Comparison of ENCODE assay signal across 19 cellular contexts in the genomic region with DNA sequence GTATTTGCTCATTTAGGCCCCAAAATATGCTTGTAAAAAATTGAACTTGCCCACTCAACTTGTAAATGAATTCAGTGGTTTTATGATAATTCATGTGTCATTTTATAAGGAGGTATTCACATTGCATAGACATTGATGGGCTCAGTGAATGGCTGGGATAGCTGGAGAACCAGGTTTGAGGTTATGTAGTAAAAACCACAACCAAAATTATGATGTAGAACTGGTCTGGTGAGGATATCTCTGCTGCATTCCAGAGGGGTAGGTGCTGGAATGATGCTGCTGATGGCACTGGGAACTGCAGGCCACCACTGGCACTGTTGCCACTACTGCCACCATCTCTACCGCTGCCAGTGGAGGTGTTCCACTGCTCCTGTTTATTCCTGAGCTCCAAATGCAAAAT. TPM values are rescaled to one million over a fixed set of nuclear protein-coding genes. Genes with fewer than 3 reads are reported as not detected.
A peak's percentile ranks its signal among the peaks of the same experiment; 100 is the strongest.
DNase-seq lines count a peak whose midpoint lies in the region; ATAC-seq and TF ChIP-seq lines count a peak whose summit lies in the region.
"Had no signal": no experiment of that assay in that cellular context is flagged by ENCODE, and none has a peak within 500 bp of the region (broad histone marks: within the 10 kb centered on the region; RNA-seq: fewer than 3 reads in every experiment).

No MANE protein-coding gene starts in this region.

- H2AK5ac ChIP-seq in trophoblast cell (ENCODE audit: low read length), result no peak overlapping the region

- no peaks in the 10 kb centered on the region for H3K27me3 ChIP-seq in trophoblast cell (ENCODE audit: insufficient read depth, low read length)
- H3K27me3 ChIP-seq: MG63 had no signal

- no peak for ATAC-seq in GM19455 (IDR thresholded peaks at IDR 0.05; ENCODE audit: unreplicated experiment)
- ATAC-seq in GM19463 (IDR thresholded peaks at IDR 0.05; ENCODE audit: unreplicated experiment), result no peak
- ATAC-seq: GM12878 had no signal

- no peak overlapping the region for H2AFZ ChIP-seq in trophoblast cell (ENCODE audit: insufficient read depth, low read length, poor library complexity)
- H2AFZ ChIP-seq: GM23248 had no signal

- H3K4me3 ChIP-seq in epithelial cell of esophagus (ENCODE audit: low read length), result no peak overlapping the region
- H3K4me3 ChIP-seq in trophoblast cell (ENCODE audit: low read depth, low read length), result no peak overlapping the region
- H3K4me3 ChIP-seq: GM12878, GM23248, MG63, SK-N-MC had no signal

- H2BK5ac ChIP-seq in trophoblast cell (ENCODE audit: low read depth, low read length, poor library complexity), result no peak overlapping the region

- H3K27ac ChIP-seq in C4-2B, result peak overlapping the region; percentile 80
- no peak overlapping the region for H3K27ac ChIP-seq in trophoblast cell (ENCODE audit: low read depth, low read length)
- H3K27ac ChIP-seq: GM23248, SK-N-MC had no signal

- no peak overlapping the region for H3K23ac ChIP-seq in trophoblast cell (ENCODE audit: low read length)

- intact Hi-C loops in posterior vena cava (cut with DNase I), result no loop called here

- no peak overlapping the region for H3K18ac ChIP-seq in trophoblast cell (ENCODE audit: low read length)

- H4K91ac ChIP-seq in trophoblast cell (ENCODE audit: low read depth, low read length), result no peak overlapping the region

- DNase-seq in HT-29 (ENCODE audit: low spot score) (peak; percentile 29), epithelial cell of esophagus (ENCODE audit: low read depth) (peak; percentile 39), trophoblast cell (peak; percentile 75 to 93), posterior vena cava (ENCODE audit: low spot score) (no peak)
- DNase-seq: GM23248, Karpas-422, MG63, NCI-H1417, NCI-H187, NCI-H446, NCI-H526 treated with DMSO at 0.1 percent for 48 hours, OCI-M1, RPMI8226, SHP77 had no signal

- TF ChIP-seq CTCF in C4-2B (conservative IDR thresholded peaks at IDR 0.05), result no peak
- TF ChIP-seq CTCF in epithelial cell of esophagus (IDR thresholded peaks at IDR 0.05; ENCODE audit: insufficient read depth, low read depth, low read length, missing control alignments), result no peak

- H3K79me1 ChIP-seq in trophoblast cell (ENCODE audit: low read length), result no peaks in the 10 kb centered on the region

- H3K79me2 ChIP-seq in trophoblast cell (ENCODE audit: control insufficient read depth, insufficient read depth, low read length, poor library complexity), result no peaks in the 10 kb centered on the region

- WGBS in trophoblast cell (ENCODE audit: extremely low coverage, insufficient coverage, insufficient read length), result no CpG with 5 or more reads among the region's 1 CpG

- no peaks in the 10 kb centered on the region for H3K9me3 ChIP-seq in trophoblast cell (ENCODE audit: insufficient read depth, low read depth, low read length)
- H3K9me3 ChIP-seq: MG63 had no signal

- no peaks in the 10 kb centered on the region for H3K36me3 ChIP-seq in trophoblast cell (ENCODE audit: control insufficient read depth in 1 of 2, insufficient read depth in 2 of 2, low read length in 2 of 2)
- H3K36me3 ChIP-seq: MG63 had no signal

- H3K4ac ChIP-seq in trophoblast cell (ENCODE audit: low read depth, low read length), result no peak overlapping the region

- no peak overlapping the region for H3K9ac ChIP-seq in trophoblast cell (ENCODE audit: low read length)
- H3K9ac ChIP-seq: GM23248 had no signal

- no peak overlapping the region for H2BK12ac ChIP-seq in trophoblast cell (ENCODE audit: low read length)

- H4K12ac ChIP-seq in trophoblast cell (ENCODE audit: low read depth, low read length), result no peak overlapping the region

- no peak overlapping the region for H2BK120ac ChIP-seq in trophoblast cell (ENCODE audit: insufficient read depth, low read length, poor library complexity)

- H3K4me1 ChIP-seq in trophoblast cell (ENCODE audit: control insufficient read depth in 1 of 2, insufficient read depth in 2 of 2, low read length in 2 of 2), result peaks cover 3 to 4% of the 10 kb centered on the region in 2 experiments

- H3K14ac ChIP-seq in trophoblast cell (ENCODE audit: low read length), result no peak overlapping the region

- no peak overlapping the region for H3K4me2 ChIP-seq in trophoblast cell (ENCODE audit: low read length)

- no peak overlapping the region for H4K8ac ChIP-seq in trophoblast cell (ENCODE audit: low read depth, low read length)

RNA-seq across cellular contexts. Expression of a gene that starts 21.5 kb away (rescaled TPM):
- 10.8 and 16.1 TPM in 2 replicates for total RNA-seq in HT-29 (2014; rRNA removed; shearing (Covaris generic))
- polyA plus RNA-seq in trophoblast cell (2013), result 27.1 and 27.4 TPM in 2 replicates
- total RNA-seq in posterior vena cava, result 10 to 100 TPM; 41.5 to 47.3 TPM

RNA-seq across cellular contexts. Expression of a gene that starts 25.9 kb away (rescaled TPM):
- total RNA-seq in HT-29 (2014; rRNA removed; shearing (Covaris generic)), result not detected in 2 replicates
- not detected in 2 replicates for polyA plus RNA-seq in trophoblast cell (2013)
- total RNA-seq in posterior vena cava, result 1 to 10 TPM; 4.5 to 7.3 TPM
- total RNA-seq: GM23248 had no signal
